Comparison of ENCODE assay signal across 9 cellular contexts in the genomic region with DNA sequence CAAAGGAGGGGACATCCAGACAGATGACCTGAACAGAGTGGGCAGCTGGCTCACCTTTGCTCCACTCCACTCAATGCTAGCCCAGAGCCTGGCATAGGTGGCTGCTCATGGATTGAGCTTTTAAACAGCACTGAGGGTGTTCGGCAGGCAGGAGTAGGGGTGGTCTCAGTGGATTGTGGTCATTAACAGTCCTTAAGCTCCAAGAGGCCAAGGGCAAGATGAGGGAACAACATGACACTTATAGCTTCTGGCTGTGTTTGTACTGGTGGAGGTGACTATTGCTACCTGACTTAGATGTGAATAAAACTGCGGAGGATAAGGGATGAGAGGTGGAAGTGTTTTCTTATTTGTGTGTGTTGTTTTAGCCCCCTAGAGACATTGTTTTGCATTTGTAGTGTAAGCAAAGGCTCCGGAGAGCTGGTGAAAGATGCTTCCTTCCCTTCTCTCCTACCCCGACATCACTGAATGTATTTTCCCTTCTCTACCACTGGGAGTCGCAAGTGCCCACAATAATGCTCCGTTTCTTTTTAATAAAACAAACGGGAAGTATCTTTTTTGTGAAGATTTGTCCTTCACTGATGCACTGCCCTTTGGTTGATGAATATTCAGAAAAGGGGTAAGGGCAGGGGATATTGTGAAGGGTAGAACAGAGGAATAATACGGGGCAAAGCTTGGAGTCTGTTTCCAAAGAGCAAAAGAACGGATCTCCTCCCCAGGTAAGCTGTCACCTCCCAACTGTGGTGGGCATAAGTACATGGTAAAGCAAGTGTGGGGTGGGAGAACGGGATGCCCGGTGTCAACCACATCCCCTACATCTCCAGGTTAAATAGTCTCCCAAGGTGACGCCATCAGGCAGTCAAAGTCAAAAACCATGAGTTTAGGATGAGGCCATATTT. TPM values are rescaled to one million over a fixed set of nuclear protein-coding genes. Genes with fewer than 3 reads are reported as not detected.
DNase-seq lines count a peak whose midpoint lies in the region; ATAC-seq, FAIRE-seq and TF ChIP-seq lines count a peak whose summit lies in the region.
"Had no signal": no experiment of that assay in that cellular context is flagged by ENCODE, and none has a peak within 500 bp of the region (broad histone marks: within the 10 kb centered on the region; RNA-seq: fewer than 3 reads in every experiment).

No MANE protein-coding gene starts in this region.

- H2AFZ ChIP-seq in trophoblast cell (ENCODE audit: insufficient read depth, low read length, poor library complexity): no peak overlapping the region

- H3K4me1 ChIP-seq in esophagus squamous epithelium: no peaks in the 10 kb centered on the region
- no peaks in the 10 kb centered on the region for H3K4me1 ChIP-seq in trophoblast cell (ENCODE audit: control insufficient read depth in 1 of 2, insufficient read depth in 2 of 2, low read length in 2 of 2)

- no peaks in the 10 kb centered on the region for H3K79me1 ChIP-seq in trophoblast cell (ENCODE audit: low read length)

- no peak overlapping the region for H2AK5ac ChIP-seq in trophoblast cell (ENCODE audit: low read length)

- H3K14ac ChIP-seq in trophoblast cell (ENCODE audit: low read length): no peak overlapping the region

- H3K36me3 ChIP-seq in esophagus squamous epithelium (no peaks in the 10 kb centered on the region), trophoblast cell (ENCODE audit: control insufficient read depth in 1 of 2, insufficient read depth in 2 of 2, low read length in 2 of 2) (no peaks in the 10 kb centered on the region)

- no peak overlapping the region for H3K18ac ChIP-seq in trophoblast cell (ENCODE audit: low read length)

- H3K27ac ChIP-seq in RWPE1 (no peak overlapping the region), esophagus squamous epithelium (no peak overlapping the region), trophoblast cell (ENCODE audit: low read depth, low read length) (no peak overlapping the region)

- peak; percentile 78 for ATAC-seq in HG03064 (IDR thresholded peaks at IDR 0.05; ENCODE audit: low read depth, unreplicated experiment)
- no peak for ATAC-seq in HG02938 (IDR thresholded peaks at IDR 0.05; ENCODE audit: unreplicated experiment)

- WGBS in esophagus squamous epithelium, 2 donors: 27 to 38% methylated on average over 12 of the region's 12 CpGs
- no CpG with 5 or more reads among the region's 12 CpGs for WGBS in trophoblast cell (ENCODE audit: extremely low coverage, insufficient coverage, insufficient read length)

- H3K9ac ChIP-seq in trophoblast cell (ENCODE audit: low read length): no peak overlapping the region

- H4K12ac ChIP-seq in trophoblast cell (ENCODE audit: low read depth, low read length): no peak overlapping the region

- H4K91ac ChIP-seq in trophoblast cell (ENCODE audit: low read depth, low read length): no peak overlapping the region

- no peak for DNase-seq in AG09309 (ENCODE audit: low read depth)
- DNase-seq in GM12891 (ENCODE audit: insufficient read length, low spot score): peak; percentile 30
- peak; percentile 63 for DNase-seq in RWPE1 (ENCODE audit: low spot score)
- DNase-seq in esophagus squamous epithelium (lab: John Stamatoyannopoulos, UW): no peak
- DNase-seq in trophoblast cell: peak; percentile 16 to 65
- no peak for DNase-seq in NCI-H226

- H3K23ac ChIP-seq in trophoblast cell (ENCODE audit: low read length): no peak overlapping the region

- no peak overlapping the region for H2BK5ac ChIP-seq in trophoblast cell (ENCODE audit: low read depth, low read length, poor library complexity)

- no peak overlapping the region for H2BK120ac ChIP-seq in trophoblast cell (ENCODE audit: insufficient read depth, low read length, poor library complexity)

- H3K27me3 ChIP-seq in esophagus squamous epithelium (peaks cover 0 to 8% (median 0%) of the 10 kb centered on the region in 4 donors), trophoblast cell (ENCODE audit: insufficient read depth, low read length) (no peaks in the 10 kb centered on the region)

- no peak overlapping the region for H3K4me2 ChIP-seq in trophoblast cell (ENCODE audit: low read length)

- CTCF ChIA-PET in RWPE1 (lab: Yijun Ruan, JAX): interaction anchor here (0.6 to 2.2 kb wide), 20 partner anchors 10 to 1599 kb away, joined by 3 to 10 read pairs (median 3); no protein-coding TSS in a partner anchor

- POLR2A ChIA-PET in RWPE1 (lab: Yijun Ruan, JAX; ENCODE audit: low non-redundant PET): no interaction called here

- no peaks in the 10 kb centered on the region for H3K79me2 ChIP-seq in trophoblast cell (ENCODE audit: control insufficient read depth, insufficient read depth, low read length, poor library complexity)

- TF ChIP-seq CTCF in AG09309 (IDR thresholded peaks at IDR 0.05; ENCODE audit: control insufficient read depth, insufficient read depth, low read depth, low read length, missing control alignments) (peak; percentile 72), RWPE1 (conservative IDR thresholded peaks at IDR 0.05; ENCODE audit: low read depth) (peak; percentile 73), esophagus squamous epithelium (IDR thresholded peaks at IDR 0.05) (peak; percentile 40 to 75 (median 55))

- H3K9me3 ChIP-seq in esophagus squamous epithelium (no peaks in the 10 kb centered on the region), trophoblast cell (ENCODE audit: insufficient read depth, low read depth, low read length) (peaks cover 2% of the 10 kb centered on the region)

- no peak overlapping the region for H3K4ac ChIP-seq in trophoblast cell (ENCODE audit: low read depth, low read length)

- H3K4me3 ChIP-seq in AG09309 (ENCODE audit: control insufficient read depth, low read depth, low read length) (no peak overlapping the region), esophagus squamous epithelium (no peak overlapping the region), trophoblast cell (ENCODE audit: low read depth, low read length) (no peak overlapping the region)

- FAIRE-seq in GM12891 (lab: Jason Lieb, UNC): no peak
- FAIRE-seq: frontal cortex had no signal

- H4K8ac ChIP-seq in trophoblast cell (ENCODE audit: low read depth, low read length): no peak overlapping the region

- intact Hi-C loops in esophagus squamous epithelium (cut with DNase I): loop anchor here (10.0 kb wide), 1 partner anchor 283 kb away; no protein-coding TSS in a partner anchor

- TF ChIP-seq POLR2A in GM12891 (IDR thresholded peaks at IDR 0.05; ENCODE audit: low read depth, low read length) (no peak), esophagus squamous epithelium (IDR thresholded peaks at IDR 0.05) (no peak)

- no peak overlapping the region for H2BK12ac ChIP-seq in trophoblast cell (ENCODE audit: low read length)

TF ChIP-seq in GM12891, 5 proteins besides CTCF, POLR2A, EP300 and RAD21:
- TF ChIP-seq SPI1 (IDR thresholded peaks at IDR 0.05; ENCODE audit: low read depth, low read length): no peak
- no peak for TF ChIP-seq POU2F2 (IDR thresholded peaks at IDR 0.05; ENCODE audit: low read depth, low read length)
- TF ChIP-seq POLR2AphosphoS5 (IDR thresholded peaks at IDR 0.05; ENCODE audit: low read depth, low read length): no peak
- no peak for TF ChIP-seq PAX5 (IDR thresholded peaks at IDR 0.05; ENCODE audit: insufficient read depth, low read length, severe bottlenecking)
- no peak for TF ChIP-seq TAF1 (IDR thresholded peaks at IDR 0.05; ENCODE audit: low read depth, low read length)

RNA-seq across cellular contexts. Expression of gene MTNR1B, which starts 27.5 kb away (rescaled TPM):
- not detected for polyA plus RNA-seq in GM12891 (2012; ENCODE audit: low read depth, missing spikeins)
- not detected for total RNA-seq in esophagus squamous epithelium
- 1.6 and 2.2 TPM in 2 replicates for polyA plus RNA-seq in trophoblast cell (2013)
- total RNA-seq: frontal cortex had no signal

Comparison
In these comparisons a context has a peak if more than half of its experiments do, and no peak if none do; other contexts are left out.
1. DNase-seq: peak in GM12891 (single experiment), RWPE1 (single experiment) and trophoblast cell (2 of 2); none in AG09309 (single experiment), esophagus squamous epithelium (single experiment) and NCI-H226 (single experiment).
2. Peak in every context shown above with its lines, with median percentiles within 50 percentile points of each other: CTCF ChIP-seq.